ENCODE assay signal across 1 cellular context in the genomic region with DNA sequence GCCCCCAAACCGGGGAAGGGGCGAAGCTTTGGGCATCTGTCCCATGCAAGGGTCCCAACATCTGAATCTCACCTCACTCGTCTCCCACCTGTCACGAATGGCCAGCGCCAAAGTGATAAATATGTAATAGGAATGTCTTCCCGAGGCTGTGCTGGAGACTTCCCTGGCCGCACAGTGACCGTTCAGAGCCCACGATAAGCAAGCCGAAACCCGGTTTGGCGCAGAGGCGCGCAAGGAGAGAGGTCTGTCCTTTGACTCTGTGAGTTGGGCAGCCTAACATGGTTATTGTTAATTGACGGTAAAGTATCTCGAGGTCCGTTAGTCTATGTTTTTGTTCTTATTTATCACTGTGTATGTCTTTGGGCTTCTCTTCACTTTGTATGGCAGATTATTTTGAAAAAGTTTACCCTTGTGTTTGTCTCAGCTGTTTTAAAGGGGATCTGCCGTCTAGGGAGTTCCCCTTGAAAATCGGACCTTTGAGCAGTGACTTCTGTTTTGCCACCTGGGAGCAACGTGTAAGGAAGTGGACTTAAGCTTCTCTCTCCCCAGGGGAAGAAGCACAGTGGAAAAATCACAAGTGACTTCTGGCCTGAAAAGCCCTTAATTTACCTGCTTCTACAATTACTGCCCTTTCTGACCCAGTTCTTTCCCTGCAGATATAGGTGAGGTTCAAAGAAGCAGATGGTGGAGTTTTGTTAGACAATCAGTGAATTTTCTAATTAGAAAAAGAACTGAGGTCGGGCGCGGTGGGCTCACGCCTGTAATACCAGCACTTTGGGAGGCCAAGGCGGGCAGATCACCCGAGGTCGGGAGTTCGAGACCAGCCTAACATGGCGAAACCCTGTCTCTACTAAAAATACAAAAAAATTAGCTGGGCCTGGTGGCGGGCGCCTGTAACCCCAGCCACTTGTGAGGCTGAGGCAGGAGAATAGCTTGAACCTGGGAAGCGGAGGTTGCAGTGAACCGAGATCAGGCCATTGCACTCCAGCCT.
A peak's percentile ranks its signal among the peaks of the same experiment; 100 is the strongest.
TF ChIP-seq lines count a peak whose summit lies in the region.

No MANE protein-coding gene starts in this region.

TF ChIP-seq in HepG2, 621 proteins besides CTCF, POLR2A, EP300 and RAD21 (continued from another document and continues in another):
- TF ChIP-seq, protein P1, sequence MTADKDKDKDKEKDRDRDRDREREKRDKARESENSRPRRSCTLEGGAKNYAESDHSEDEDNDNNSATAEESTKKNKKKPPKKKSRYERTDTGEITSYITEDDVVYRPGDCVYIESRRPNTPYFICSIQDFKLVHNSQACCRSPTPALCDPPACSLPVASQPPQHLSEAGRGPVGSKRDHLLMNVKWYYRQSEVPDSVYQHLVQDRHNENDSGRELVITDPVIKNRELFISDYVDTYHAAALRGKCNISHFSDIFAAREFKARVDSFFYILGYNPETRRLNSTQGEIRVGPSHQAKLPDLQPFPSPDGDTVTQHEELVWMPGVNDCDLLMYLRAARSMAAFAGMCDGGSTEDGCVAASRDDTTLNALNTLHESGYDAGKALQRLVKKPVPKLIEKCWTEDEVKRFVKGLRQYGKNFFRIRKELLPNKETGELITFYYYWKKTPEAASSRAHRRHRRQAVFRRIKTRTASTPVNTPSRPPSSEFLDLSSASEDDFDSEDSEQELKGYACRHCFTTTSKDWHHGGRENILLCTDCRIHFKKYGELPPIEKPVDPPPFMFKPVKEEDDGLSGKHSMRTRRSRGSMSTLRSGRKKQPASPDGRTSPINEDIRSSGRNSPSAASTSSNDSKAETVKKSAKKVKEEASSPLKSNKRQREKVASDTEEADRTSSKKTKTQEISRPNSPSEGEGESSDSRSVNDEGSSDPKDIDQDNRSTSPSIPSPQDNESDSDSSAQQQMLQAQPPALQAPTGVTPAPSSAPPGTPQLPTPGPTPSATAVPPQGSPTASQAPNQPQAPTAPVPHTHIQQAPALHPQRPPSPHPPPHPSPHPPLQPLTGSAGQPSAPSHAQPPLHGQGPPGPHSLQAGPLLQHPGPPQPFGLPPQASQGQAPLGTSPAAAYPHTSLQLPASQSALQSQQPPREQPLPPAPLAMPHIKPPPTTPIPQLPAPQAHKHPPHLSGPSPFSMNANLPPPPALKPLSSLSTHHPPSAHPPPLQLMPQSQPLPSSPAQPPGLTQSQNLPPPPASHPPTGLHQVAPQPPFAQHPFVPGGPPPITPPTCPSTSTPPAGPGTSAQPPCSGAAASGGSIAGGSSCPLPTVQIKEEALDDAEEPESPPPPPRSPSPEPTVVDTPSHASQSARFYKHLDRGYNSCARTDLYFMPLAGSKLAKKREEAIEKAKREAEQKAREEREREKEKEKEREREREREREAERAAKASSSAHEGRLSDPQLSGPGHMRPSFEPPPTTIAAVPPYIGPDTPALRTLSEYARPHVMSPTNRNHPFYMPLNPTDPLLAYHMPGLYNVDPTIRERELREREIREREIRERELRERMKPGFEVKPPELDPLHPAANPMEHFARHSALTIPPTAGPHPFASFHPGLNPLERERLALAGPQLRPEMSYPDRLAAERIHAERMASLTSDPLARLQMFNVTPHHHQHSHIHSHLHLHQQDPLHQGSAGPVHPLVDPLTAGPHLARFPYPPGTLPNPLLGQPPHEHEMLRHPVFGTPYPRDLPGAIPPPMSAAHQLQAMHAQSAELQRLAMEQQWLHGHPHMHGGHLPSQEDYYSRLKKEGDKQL (CRISPR knock-in tag; IDR thresholded peaks at IDR 0.05; ENCODE audit: low read depth): no peak
- TF ChIP-seq ZSCAN25 (CRISPR knock-in tag; IDR thresholded peaks at IDR 0.05): no peak
- TF ChIP-seq, protein P2, sequence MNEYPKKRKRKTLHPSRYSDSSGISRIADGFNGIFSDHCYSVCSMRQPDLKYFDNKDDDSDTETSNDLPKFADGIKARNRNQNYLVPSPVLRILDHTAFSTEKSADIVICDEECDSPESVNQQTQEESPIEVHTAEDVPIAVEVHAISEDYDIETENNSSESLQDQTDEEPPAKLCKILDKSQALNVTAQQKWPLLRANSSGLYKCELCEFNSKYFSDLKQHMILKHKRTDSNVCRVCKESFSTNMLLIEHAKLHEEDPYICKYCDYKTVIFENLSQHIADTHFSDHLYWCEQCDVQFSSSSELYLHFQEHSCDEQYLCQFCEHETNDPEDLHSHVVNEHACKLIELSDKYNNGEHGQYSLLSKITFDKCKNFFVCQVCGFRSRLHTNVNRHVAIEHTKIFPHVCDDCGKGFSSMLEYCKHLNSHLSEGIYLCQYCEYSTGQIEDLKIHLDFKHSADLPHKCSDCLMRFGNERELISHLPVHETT (CRISPR knock-in tag; conservative IDR thresholded peaks at IDR 0.05): no peak; the same call in 1 of the 2 replicates
- TF ChIP-seq, protein P3, sequence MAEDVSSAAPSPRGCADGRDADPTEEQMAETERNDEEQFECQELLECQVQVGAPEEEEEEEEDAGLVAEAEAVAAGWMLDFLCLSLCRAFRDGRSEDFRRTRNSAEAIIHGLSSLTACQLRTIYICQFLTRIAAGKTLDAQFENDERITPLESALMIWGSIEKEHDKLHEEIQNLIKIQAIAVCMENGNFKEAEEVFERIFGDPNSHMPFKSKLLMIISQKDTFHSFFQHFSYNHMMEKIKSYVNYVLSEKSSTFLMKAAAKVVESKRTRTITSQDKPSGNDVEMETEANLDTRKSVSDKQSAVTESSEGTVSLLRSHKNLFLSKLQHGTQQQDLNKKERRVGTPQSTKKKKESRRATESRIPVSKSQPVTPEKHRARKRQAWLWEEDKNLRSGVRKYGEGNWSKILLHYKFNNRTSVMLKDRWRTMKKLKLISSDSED (CRISPR knock-in tag; IDR thresholded peaks at IDR 0.05): no peak
- TF ChIP-seq ZBTB1 (CRISPR knock-in tag; IDR thresholded peaks at IDR 0.05; ENCODE audit: borderline replicate concordance): no peak
- peak; percentile 74; the same call in 1 of the 2 replicates for TF ChIP-seq ZNF264 (CRISPR knock-in tag; IDR thresholded peaks at IDR 0.05)
- TF ChIP-seq, protein P4, sequence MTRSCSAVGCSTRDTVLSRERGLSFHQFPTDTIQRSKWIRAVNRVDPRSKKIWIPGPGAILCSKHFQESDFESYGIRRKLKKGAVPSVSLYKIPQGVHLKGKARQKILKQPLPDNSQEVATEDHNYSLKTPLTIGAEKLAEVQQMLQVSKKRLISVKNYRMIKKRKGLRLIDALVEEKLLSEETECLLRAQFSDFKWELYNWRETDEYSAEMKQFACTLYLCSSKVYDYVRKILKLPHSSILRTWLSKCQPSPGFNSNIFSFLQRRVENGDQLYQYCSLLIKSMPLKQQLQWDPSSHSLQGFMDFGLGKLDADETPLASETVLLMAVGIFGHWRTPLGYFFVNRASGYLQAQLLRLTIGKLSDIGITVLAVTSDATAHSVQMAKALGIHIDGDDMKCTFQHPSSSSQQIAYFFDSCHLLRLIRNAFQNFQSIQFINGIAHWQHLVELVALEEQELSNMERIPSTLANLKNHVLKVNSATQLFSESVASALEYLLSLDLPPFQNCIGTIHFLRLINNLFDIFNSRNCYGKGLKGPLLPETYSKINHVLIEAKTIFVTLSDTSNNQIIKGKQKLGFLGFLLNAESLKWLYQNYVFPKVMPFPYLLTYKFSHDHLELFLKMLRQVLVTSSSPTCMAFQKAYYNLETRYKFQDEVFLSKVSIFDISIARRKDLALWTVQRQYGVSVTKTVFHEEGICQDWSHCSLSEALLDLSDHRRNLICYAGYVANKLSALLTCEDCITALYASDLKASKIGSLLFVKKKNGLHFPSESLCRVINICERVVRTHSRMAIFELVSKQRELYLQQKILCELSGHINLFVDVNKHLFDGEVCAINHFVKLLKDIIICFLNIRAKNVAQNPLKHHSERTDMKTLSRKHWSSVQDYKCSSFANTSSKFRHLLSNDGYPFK (CRISPR knock-in tag; IDR thresholded peaks at IDR 0.05; ENCODE audit: borderline replicate concordance): no peak
- TF ChIP-seq, protein P5, sequence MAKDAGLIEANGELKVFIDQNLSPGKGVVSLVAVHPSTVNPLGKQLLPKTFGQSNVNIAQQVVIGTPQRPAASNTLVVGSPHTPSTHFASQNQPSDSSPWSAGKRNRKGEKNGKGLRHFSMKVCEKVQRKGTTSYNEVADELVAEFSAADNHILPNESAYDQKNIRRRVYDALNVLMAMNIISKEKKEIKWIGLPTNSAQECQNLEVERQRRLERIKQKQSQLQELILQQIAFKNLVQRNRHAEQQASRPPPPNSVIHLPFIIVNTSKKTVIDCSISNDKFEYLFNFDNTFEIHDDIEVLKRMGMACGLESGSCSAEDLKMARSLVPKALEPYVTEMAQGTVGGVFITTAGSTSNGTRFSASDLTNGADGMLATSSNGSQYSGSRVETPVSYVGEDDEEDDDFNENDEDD (CRISPR knock-in tag; IDR thresholded peaks at IDR 0.05; ENCODE audit: borderline replicate concordance): no peak
- TF ChIP-seq, protein P6, sequence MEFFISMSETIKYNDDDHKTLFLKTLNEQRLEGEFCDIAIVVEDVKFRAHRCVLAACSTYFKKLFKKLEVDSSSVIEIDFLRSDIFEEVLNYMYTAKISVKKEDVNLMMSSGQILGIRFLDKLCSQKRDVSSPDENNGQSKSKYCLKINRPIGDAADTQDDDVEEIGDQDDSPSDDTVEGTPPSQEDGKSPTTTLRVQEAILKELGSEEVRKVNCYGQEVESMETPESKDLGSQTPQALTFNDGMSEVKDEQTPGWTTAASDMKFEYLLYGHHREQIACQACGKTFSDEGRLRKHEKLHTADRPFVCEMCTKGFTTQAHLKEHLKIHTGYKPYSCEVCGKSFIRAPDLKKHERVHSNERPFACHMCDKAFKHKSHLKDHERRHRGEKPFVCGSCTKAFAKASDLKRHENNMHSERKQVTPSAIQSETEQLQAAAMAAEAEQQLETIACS (CRISPR knock-in tag; IDR thresholded peaks at IDR 0.05): peak; percentile 24; the same call in 1 of the 2 replicates
- no peak for TF ChIP-seq ZNF343 (CRISPR knock-in tag; IDR thresholded peaks at IDR 0.05)
- TF ChIP-seq, protein P7, sequence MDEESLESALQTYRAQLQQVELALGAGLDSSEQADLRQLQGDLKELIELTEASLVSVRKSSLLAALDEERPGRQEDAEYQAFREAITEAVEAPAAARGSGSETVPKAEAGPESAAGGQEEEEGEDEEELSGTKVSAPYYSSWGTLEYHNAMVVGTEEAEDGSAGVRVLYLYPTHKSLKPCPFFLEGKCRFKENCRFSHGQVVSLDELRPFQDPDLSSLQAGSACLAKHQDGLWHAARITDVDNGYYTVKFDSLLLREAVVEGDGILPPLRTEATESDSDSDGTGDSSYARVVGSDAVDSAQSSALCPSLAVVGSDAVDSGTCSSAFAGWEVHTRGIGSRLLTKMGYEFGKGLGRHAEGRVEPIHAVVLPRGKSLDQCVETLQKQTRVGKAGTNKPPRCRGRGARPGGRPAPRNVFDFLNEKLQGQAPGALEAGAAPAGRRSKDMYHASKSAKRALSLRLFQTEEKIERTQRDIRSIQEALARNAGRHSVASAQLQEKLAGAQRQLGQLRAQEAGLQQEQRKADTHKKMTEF (CRISPR knock-in tag; IDR thresholded peaks at IDR 0.05): no peak; the same call in 1 of the 2 replicates
- 0 out of 2 replicates have a peak, but pooled peaks have one; percentile 13 for TF ChIP-seq HOXD1 (CRISPR knock-in tag; IDR thresholded peaks at IDR 0.05)
- TF ChIP-seq, protein P8, sequence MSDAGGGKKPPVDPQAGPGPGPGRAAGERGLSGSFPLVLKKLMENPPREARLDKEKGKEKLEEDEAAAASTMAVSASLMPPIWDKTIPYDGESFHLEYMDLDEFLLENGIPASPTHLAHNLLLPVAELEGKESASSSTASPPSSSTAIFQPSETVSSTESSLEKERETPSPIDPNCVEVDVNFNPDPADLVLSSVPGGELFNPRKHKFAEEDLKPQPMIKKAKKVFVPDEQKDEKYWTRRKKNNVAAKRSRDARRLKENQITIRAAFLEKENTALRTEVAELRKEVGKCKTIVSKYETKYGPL (CRISPR knock-in tag; IDR thresholded peaks at IDR 0.05): 0 out of 2 replicates have a peak, but pooled peaks have one; percentile 8
- TF ChIP-seq, protein P9, sequence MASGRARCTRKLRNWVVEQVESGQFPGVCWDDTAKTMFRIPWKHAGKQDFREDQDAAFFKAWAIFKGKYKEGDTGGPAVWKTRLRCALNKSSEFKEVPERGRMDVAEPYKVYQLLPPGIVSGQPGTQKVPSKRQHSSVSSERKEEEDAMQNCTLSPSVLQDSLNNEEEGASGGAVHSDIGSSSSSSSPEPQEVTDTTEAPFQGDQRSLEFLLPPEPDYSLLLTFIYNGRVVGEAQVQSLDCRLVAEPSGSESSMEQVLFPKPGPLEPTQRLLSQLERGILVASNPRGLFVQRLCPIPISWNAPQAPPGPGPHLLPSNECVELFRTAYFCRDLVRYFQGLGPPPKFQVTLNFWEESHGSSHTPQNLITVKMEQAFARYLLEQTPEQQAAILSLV (CRISPR knock-in tag; IDR thresholded peaks at IDR 0.05; ENCODE audit: borderline replicate concordance): 0 out of 2 replicates have a peak, but pooled peaks have one; percentile 2
- no peak; the same call in 1 of the 2 replicates for TF ChIP-seq ZMAT3 (CRISPR knock-in tag; conservative IDR thresholded peaks at IDR 0.05)
- TF ChIP-seq RFX1 (IDR thresholded peaks at IDR 0.05): no peak
- no peak for TF ChIP-seq MIER2 (CRISPR knock-in tag; IDR thresholded peaks at IDR 0.05)
- TF ChIP-seq, protein P10, sequence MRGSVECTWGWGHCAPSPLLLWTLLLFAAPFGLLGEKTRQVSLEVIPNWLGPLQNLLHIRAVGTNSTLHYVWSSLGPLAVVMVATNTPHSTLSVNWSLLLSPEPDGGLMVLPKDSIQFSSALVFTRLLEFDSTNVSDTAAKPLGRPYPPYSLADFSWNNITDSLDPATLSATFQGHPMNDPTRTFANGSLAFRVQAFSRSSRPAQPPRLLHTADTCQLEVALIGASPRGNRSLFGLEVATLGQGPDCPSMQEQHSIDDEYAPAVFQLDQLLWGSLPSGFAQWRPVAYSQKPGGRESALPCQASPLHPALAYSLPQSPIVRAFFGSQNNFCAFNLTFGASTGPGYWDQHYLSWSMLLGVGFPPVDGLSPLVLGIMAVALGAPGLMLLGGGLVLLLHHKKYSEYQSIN (CRISPR knock-in tag; IDR thresholded peaks at IDR 0.05; ENCODE audit: borderline replicate concordance): no peak
- TF ChIP-seq FOXJ3 (CRISPR knock-in tag; IDR thresholded peaks at IDR 0.05; ENCODE audit: borderline replicate concordance): peak; percentile 13; the same call in 1 of the 2 replicates
- no peak for TF ChIP-seq SOX13 (IDR thresholded peaks at IDR 0.05)
- TF ChIP-seq SOX13 (CRISPR knock-in tag; conservative IDR thresholded peaks at IDR 0.05 in 1 of 2, IDR thresholded peaks at IDR 0.05 in 1 of 2): 0 out of 4 replicates have a peak, but pooled peaks of 1 of the 2 experiments have one; percentile 60
- TF ChIP-seq, protein P11, sequence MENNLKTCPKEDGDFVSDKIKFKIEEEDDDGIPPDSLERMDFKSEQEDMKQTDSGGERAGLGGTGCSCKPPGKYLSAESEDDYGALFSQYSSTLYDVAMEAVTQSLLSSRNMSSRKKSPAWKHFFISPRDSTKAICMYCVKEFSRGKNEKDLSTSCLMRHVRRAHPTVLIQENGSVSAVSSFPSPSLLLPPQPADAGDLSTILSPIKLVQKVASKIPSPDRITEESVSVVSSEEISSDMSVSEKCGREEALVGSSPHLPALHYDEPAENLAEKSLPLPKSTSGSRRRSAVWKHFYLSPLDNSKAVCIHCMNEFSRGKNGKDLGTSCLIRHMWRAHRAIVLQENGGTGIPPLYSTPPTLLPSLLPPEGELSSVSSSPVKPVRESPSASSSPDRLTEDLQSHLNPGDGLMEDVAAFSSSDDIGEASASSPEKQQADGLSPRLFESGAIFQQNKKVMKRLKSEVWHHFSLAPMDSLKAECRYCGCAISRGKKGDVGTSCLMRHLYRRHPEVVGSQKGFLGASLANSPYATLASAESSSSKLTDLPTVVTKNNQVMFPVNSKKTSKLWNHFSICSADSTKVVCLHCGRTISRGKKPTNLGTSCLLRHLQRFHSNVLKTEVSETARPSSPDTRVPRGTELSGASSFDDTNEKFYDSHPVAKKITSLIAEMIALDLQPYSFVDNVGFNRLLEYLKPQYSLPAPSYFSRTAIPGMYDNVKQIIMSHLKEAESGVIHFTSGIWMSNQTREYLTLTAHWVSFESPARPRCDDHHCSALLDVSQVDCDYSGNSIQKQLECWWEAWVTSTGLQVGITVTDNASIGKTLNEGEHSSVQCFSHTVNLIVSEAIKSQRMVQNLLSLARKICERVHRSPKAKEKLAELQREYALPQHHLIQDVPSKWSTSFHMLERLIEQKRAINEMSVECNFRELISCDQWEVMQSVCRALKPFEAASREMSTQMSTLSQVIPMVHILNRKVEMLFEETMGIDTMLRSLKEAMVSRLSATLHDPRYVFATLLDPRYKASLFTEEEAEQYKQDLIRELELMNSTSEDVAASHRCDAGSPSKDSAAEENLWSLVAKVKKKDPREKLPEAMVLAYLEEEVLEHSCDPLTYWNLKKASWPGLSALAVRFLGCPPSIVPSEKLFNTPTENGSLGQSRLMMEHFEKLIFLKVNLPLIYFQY (CRISPR knock-in tag; IDR thresholded peaks at IDR 0.05; ENCODE audit: borderline replicate concordance): no peak; the same call in none of the 2 replicates
